ENCODE assay signal across 1 cellular context in genomic region chr1:93815738-93816110, GRCh38.
TF ChIP-seq lines count a peak whose summit lies in the region.

No MANE protein-coding gene starts in this region.

TF ChIP-seq in neural cell, 6 proteins besides CTCF, POLR2A, EP300 and RAD21:
- TF ChIP-seq, protein P1, sequence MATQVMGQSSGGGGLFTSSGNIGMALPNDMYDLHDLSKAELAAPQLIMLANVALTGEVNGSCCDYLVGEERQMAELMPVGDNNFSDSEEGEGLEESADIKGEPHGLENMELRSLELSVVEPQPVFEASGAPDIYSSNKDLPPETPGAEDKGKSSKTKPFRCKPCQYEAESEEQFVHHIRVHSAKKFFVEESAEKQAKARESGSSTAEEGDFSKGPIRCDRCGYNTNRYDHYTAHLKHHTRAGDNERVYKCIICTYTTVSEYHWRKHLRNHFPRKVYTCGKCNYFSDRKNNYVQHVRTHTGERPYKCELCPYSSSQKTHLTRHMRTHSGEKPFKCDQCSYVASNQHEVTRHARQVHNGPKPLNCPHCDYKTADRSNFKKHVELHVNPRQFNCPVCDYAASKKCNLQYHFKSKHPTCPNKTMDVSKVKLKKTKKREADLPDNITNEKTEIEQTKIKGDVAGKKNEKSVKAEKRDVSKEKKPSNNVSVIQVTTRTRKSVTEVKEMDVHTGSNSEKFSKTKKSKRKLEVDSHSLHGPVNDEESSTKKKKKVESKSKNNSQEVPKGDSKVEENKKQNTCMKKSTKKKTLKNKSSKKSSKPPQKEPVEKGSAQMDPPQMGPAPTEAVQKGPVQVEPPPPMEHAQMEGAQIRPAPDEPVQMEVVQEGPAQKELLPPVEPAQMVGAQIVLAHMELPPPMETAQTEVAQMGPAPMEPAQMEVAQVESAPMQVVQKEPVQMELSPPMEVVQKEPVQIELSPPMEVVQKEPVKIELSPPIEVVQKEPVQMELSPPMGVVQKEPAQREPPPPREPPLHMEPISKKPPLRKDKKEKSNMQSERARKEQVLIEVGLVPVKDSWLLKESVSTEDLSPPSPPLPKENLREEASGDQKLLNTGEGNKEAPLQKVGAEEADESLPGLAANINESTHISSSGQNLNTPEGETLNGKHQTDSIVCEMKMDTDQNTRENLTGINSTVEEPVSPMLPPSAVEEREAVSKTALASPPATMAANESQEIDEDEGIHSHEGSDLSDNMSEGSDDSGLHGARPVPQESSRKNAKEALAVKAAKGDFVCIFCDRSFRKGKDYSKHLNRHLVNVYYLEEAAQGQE (IDR thresholded peaks at IDR 0.05; ENCODE audit: borderline replicate concordance): no peak
- TF ChIP-seq TAF1 (IDR thresholded peaks at IDR 0.05; ENCODE audit: low read depth): no peak
- no peak for TF ChIP-seq POLR2AphosphoS5 (IDR thresholded peaks at IDR 0.05)
- no peak for TF ChIP-seq EZH2 (IDR thresholded peaks at IDR 0.05; ENCODE audit: borderline replicate concordance, insufficient read depth, low read length, poor library complexity, severe bottlenecking)
- TF ChIP-seq MXI1 (conservative IDR thresholded peaks at IDR 0.05; ENCODE audit: poor library complexity, severe bottlenecking): no peak
- no peak for TF ChIP-seq SMC3 (conservative IDR thresholded peaks at IDR 0.05; ENCODE audit: poor library complexity)
